Comparison of ENCODE assay signal across 26 cellular contexts in the genomic region with DNA sequence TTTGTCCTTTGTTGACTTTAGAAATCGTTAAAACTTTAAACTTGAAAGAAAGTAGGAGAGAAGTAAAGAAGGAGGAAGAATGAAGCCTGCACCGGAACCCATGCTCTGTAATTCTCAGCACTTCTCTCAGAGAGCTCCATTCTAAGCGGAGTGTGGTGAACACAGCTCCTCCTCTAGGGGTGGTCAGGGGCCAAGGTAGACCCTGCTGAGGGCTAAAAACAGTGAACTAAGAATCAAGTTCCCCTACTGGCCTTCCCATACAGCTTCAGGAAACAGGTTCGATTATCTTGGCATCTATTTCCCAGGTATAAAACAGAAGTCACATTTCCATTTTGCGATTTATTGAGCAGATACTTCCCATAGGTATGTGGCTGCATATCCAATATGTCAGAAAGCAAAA.
"Had no signal": no experiment of that assay in that cellular context is flagged by ENCODE, and none has a peak within 500 bp of the region (broad histone marks: within the 10 kb centered on the region; RNA-seq: fewer than 3 reads in every experiment).

No MANE protein-coding gene starts in this region.

- H3K9me3 Mint-ChIP-seq: activated CD4-positive, alpha-beta T cell treated with anti-CD3 and anti-CD28 coated beads, Interleukin-2, amount 10 ng/mL, durations not matched to agents 24 days and 14 days; activated naive CD4-positive, alpha-beta T cell treated with anti-CD3 and anti-CD28 coated beads, Interleukin-2, amount 50 U/mL, for 72 hours; activated naive CD8-positive, alpha-beta T cell treated with anti-CD3 and anti-CD28 coated beads, Interleukin-2, amount 50 U/mL, for 24 hours; activated T-cell treated with anti-CD3 and anti-CD28 coated beads, Interleukin-2, amount 50 U/mL, for 24 hours; activated T-helper 1 cell treated with anti-CD3 and anti-CD28 coated beads, Interleukin-12 subunit alpha, Interleukin-12 subunit beta, Interleukin-2, Interleukin-4 antibody, amounts not matched to agents 30 ng/mL and 10 ng/mL and 1 ng/mL, durations not matched to agents 14 hours and 24 hours and 36 hours; T-helper 1 cell treated with Interleukin-12 subunit alpha and Interleukin-12 subunit beta and Interleukin-4 antibody, amounts not matched to agents 30 μg/mL and 1 μg/mL, for 36 hours had no signal

- H3K4me3 ChIP-seq: ascending aorta, body of pancreas, SJCRH30 had no signal

- H3K36me3 Mint-ChIP-seq: activated CD8-positive, alpha-beta memory T cell treated with anti-CD3 and anti-CD28 coated beads, Interleukin-2, amount 10 ng/mL, durations not matched to agents 7 days and 5 days; activated naive CD4-positive, alpha-beta T cell treated with anti-CD3 and anti-CD28 coated beads, Interleukin-2, amount 50 U/mL, for 72 hours had no signal

- H3K4me1 Mint-ChIP-seq: activated CD4-positive, alpha-beta T cell treated with anti-CD3 and anti-CD28 coated beads, Interleukin-2, amount 10 ng/mL, durations not matched to agents 24 days and 14 days; activated CD8-positive, alpha-beta memory T cell treated with anti-CD3 and anti-CD28 coated beads, Interleukin-2, amount 10 ng/mL, durations not matched to agents 7 days and 5 days; activated naive CD8-positive, alpha-beta T cell treated with anti-CD3 and anti-CD28 coated beads, Interleukin-2, amount 50 U/mL, for 24 hours had no signal

- H3K4me1 ChIP-seq: ascending aorta, body of pancreas had no signal

- H3K27me3 ChIP-seq: ascending aorta, body of pancreas, SJCRH30 had no signal

- H3K9me3 ChIP-seq: ascending aorta, body of pancreas, SJCRH30 had no signal

- DNase-seq: activated CD4-positive, alpha-beta T cell treated with anti-CD3 and anti-CD28 coated beads, Interleukin-2, amount 10 ng/mL, durations not matched to agents 24 days and 14 days; activated CD4-positive, alpha-beta T cell treated with anti-CD3 and anti-CD28 coated beads, Interleukin-2, amount 50 U/mL, for 48 hours; activated CD4-positive, CD25-positive, alpha-beta regulatory T cell treated with anti-CD3 and anti-CD28 coated beads, Interleukin-2, amount 50 U/mL, for 72 hours; activated CD8-positive, alpha-beta memory T cell treated with anti-CD3 and anti-CD28 coated beads, Interleukin-2, amount 10 ng/mL, durations not matched to agents 7 days and 5 days; activated effector memory CD4-positive, alpha-beta T cell treated with Interleukin-2 at 50 U/mL for 16 hours; activated naive CD4-positive, alpha-beta T cell; activated naive CD8-positive, alpha-beta T cell treated with anti-CD3 and anti-CD28 coated beads, Interleukin-2, amount 50 U/mL, for 24 hours; activated T-cell treated with anti-CD3 and anti-CD28 coated beads, Interleukin-2, amount 50 U/mL, for 24 hours; amniotic stem cell; body of pancreas; central memory CD4-positive, alpha-beta T cell; KG1; MV-4-11; NCI-H1092 treated with DMSO at 0.1 percent for 48 hours; NCI-H1436; NCI-H1694 treated with DMSO at 0.1 percent for 48 hours; NCI-H2029 treated with DMSO at 0.1 percent for 48 hours; NCI-H510A treated with DMSO at 0.1 percent for 48 hours; Right ventricle myocardium superior; RPMI8226; SJCRH30 had no signal

- H3K36me3 ChIP-seq: ascending aorta, SJCRH30 had no signal

- H3K27ac ChIP-seq: ascending aorta, body of pancreas, SJCRH30 had no signal

- H3K4me3 Mint-ChIP-seq: activated CD4-positive, alpha-beta T cell treated with anti-CD3 and anti-CD28 coated beads, Interleukin-2, amount 10 ng/mL, durations not matched to agents 24 days and 14 days; activated CD8-positive, alpha-beta memory T cell treated with anti-CD3 and anti-CD28 coated beads, Interleukin-2, amount 10 ng/mL, durations not matched to agents 7 days and 5 days; activated naive CD8-positive, alpha-beta T cell treated with anti-CD3 and anti-CD28 coated beads, Interleukin-2, amount 50 U/mL, for 24 hours; activated T-cell treated with anti-CD3 and anti-CD28 coated beads, Interleukin-2, amount 50 U/mL, for 24 hours; activated T-helper 1 cell treated with anti-CD3 and anti-CD28 coated beads, Interleukin-12 subunit alpha, Interleukin-12 subunit beta, Interleukin-2, Interleukin-4 antibody, amounts not matched to agents 30 ng/mL and 10 ng/mL and 1 ng/mL, durations not matched to agents 14 hours and 24 hours and 36 hours; T-helper 1 cell treated with Interleukin-12 subunit alpha and Interleukin-12 subunit beta and Interleukin-4 antibody, amounts not matched to agents 30 μg/mL and 1 μg/mL, for 36 hours had no signal

- H3K27ac Mint-ChIP-seq: activated CD4-positive, alpha-beta T cell treated with anti-CD3 and anti-CD28 coated beads, Interleukin-2, amount 10 ng/mL, durations not matched to agents 24 days and 14 days; activated CD8-positive, alpha-beta memory T cell treated with anti-CD3 and anti-CD28 coated beads, Interleukin-2, amount 10 ng/mL, durations not matched to agents 7 days and 5 days; activated naive CD4-positive, alpha-beta T cell treated with anti-CD3 and anti-CD28 coated beads, Interleukin-2, amount 50 U/mL, for 72 hours; activated naive CD8-positive, alpha-beta T cell treated with anti-CD3 and anti-CD28 coated beads, Interleukin-2, amount 50 U/mL, for 24 hours; activated T-cell treated with anti-CD3 and anti-CD28 coated beads, Interleukin-2, amount 50 U/mL, for 24 hours; activated T-helper 1 cell treated with anti-CD3 and anti-CD28 coated beads, Interleukin-12 subunit alpha, Interleukin-12 subunit beta, Interleukin-2, Interleukin-4 antibody, amounts not matched to agents 30 ng/mL and 10 ng/mL and 1 ng/mL, durations not matched to agents 14 hours and 24 hours and 36 hours; T-helper 1 cell treated with Interleukin-12 subunit alpha and Interleukin-12 subunit beta and Interleukin-4 antibody, amounts not matched to agents 30 μg/mL and 1 μg/mL, for 36 hours had no signal

- ATAC-seq: activated CD8-positive, alpha-beta memory T cell treated with anti-CD3 and anti-CD28 coated beads, Interleukin-2, amount 10 ng/mL, durations not matched to agents 7 days and 5 days; activated naive CD4-positive, alpha-beta T cell treated with anti-CD3 and anti-CD28 coated beads, Interleukin-2, amount 50 U/mL, for 72 hours; activated naive CD8-positive, alpha-beta T cell treated with anti-CD3 and anti-CD28 coated beads, Interleukin-2, amount 50 U/mL, for 24 hours; body of pancreas; Panc1 had no signal
